Comparison of ENCODE assay signal across 1 cellular context in the genomic region with DNA sequence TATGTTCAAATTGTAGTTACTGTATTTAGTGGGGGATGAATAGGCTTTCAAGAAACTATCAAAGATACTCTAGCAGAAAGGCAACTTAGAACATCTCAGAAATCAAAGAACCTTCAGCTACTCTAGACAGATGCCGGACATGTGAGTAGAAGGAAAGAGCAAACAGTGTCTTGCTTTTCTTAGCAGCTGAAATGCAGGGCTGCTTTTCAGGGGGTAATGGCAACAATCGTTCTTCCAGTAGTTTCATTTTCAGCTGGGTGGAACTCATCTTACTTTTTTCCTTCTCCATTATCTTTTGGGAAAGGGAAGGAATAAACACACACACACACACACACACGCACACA.
TF ChIP-seq lines count a peak whose summit lies in the region.

No MANE protein-coding gene starts in this region.

TF ChIP-seq in SK-N-SH treated with all-trans-retinoic acid at 6 μM for 48 hours, 23 proteins besides CTCF, POLR2A, EP300 and RAD21 (continued from another document):
- TF ChIP-seq, protein P1, sequence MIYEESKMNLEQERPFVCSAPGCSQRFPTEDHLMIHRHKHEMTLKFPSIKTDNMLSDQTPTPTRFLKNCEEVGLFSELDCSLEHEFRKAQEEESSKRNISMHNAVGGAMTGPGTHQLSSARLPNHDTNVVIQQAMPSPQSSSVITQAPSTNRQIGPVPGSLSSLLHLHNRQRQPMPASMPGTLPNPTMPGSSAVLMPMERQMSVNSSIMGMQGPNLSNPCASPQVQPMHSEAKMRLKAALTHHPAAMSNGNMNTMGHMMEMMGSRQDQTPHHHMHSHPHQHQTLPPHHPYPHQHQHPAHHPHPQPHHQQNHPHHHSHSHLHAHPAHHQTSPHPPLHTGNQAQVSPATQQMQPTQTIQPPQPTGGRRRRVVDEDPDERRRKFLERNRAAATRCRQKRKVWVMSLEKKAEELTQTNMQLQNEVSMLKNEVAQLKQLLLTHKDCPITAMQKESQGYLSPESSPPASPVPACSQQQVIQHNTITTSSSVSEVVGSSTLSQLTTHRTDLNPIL (CRISPR knock-in tag; IDR thresholded peaks at IDR 0.05; ENCODE audit: low read depth) = no peak
- TF ChIP-seq, protein P2, sequence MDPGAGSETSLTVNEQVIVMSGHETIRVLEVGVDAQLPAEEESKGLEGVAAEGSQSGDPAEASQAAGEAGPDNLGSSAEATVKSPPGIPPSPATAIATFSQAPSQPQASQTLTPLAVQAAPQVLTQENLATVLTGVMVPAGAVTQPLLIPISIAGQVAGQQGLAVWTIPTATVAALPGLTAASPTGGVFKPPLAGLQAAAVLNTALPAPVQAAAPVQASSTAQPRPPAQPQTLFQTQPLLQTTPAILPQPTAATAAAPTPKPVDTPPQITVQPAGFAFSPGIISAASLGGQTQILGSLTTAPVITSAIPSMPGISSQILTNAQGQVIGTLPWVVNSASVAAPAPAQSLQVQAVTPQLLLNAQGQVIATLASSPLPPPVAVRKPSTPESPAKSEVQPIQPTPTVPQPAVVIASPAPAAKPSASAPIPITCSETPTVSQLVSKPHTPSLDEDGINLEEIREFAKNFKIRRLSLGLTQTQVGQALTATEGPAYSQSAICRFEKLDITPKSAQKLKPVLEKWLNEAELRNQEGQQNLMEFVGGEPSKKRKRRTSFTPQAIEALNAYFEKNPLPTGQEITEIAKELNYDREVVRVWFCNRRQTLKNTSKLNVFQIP (CRISPR knock-in tag; IDR thresholded peaks at IDR 0.05; ENCODE audit: borderline replicate concordance, low read depth) = no peak
- TF ChIP-seq TCF4 (CRISPR knock-in tag; IDR thresholded peaks at IDR 0.05; ENCODE audit: borderline replicate concordance) (no peak), ZNF565 (CRISPR knock-in tag; conservative IDR thresholded peaks at IDR 0.05; ENCODE audit: low read depth) (no peak)
